2 cellular contexts compared by ENCODE assay signal in the genomic region with DNA sequence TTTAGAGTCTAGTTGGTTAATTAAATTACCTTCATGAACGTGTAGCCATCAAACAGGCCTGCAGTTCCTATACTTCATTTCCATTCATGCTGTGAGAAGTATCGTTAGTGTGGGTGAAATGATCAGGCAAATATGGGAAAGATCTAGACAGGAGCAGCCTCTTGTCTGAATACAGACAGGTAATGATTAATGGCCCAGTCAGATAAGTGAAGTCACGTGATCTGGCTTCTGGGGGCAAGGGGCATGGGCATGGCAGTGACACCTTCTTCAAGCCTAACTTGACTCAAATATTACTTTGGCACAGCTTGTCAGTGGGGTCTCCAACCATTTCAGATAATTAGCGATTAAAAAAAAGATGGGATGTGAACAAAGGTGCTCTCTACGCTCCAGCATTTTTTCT.
TF ChIP-seq lines count a peak whose summit lies in the region.

No MANE protein-coding gene starts in this region.

TF ChIP-seq in K562, 482 proteins besides CTCF, POLR2A, EP300 and RAD21:
- peak; percentile 42 for TF ChIP-seq PKNOX1 (IDR thresholded peaks at IDR 0.05)
- TF ChIP-seq, protein P1, sequence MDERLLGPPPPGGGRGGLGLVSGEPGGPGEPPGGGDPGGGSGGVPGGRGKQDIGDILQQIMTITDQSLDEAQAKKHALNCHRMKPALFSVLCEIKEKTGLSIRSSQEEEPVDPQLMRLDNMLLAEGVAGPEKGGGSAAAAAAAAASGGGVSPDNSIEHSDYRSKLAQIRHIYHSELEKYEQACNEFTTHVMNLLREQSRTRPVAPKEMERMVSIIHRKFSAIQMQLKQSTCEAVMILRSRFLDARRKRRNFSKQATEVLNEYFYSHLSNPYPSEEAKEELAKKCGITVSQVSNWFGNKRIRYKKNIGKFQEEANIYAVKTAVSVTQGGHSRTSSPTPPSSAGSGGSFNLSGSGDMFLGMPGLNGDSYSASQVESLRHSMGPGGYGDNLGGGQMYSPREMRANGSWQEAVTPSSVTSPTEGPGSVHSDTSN (CRISPR knock-in tag; IDR thresholded peaks at IDR 0.05; ENCODE audit: low read depth), result 0 out of 2 replicates have a peak, but pooled peaks have one; percentile 29
- TF ChIP-seq, protein P1 (tag; conservative IDR thresholded peaks at IDR 0.05; ENCODE audit: low read depth), result peak; percentile 57; the same call in 1 of the 2 replicates
- no peak for TF ChIP-seq BDP1 (IDR thresholded peaks at IDR 0.05; ENCODE audit: insufficient read depth, insufficient read length)
- peak; percentile 56 for TF ChIP-seq RAD51 (IDR thresholded peaks at IDR 0.05; ENCODE audit: borderline replicate concordance, low read depth)
- peak; percentile 62 for TF ChIP-seq MEIS2 (IDR thresholded peaks at IDR 0.05; ENCODE audit: partially characterized antibody)
- TF ChIP-seq TEAD1 (CRISPR knock-in tag; IDR thresholded peaks at IDR 0.05), result no peak
- peak; percentile 85 for TF ChIP-seq TFE3 (CRISPR knock-in tag; IDR thresholded peaks at IDR 0.05)
- TF ChIP-seq FOXJ3 (CRISPR knock-in tag; IDR thresholded peaks at IDR 0.05), result no peak

TF ChIP-seq in HepG2, 621 proteins besides CTCF, POLR2A, EP300 and RAD21:
- TF ChIP-seq, protein P2, sequence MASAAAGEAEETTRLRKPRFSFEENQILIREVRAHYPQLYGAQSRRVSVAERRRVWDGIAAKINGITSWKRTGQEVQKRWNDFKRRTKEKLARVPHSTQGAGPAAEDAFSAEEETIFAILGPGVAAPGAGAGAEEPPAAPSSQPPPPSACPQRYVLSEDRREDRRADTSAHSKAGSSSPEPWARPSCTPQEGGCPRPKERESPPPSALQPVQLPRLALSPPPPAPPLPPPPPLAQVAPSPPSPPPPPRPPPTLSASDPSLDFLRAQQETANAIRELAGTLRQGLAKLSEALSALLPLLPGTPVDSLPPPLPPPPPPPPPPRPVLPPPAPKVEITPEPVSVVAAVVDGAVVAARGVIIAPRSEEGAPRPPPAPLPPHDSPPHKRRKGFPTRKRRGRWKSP (CRISPR knock-in tag; IDR thresholded peaks at IDR 0.05), result no peak
- TF ChIP-seq ETS1 (CRISPR knock-in tag; IDR thresholded peaks at IDR 0.05), result no peak
- TF ChIP-seq RAD51 (IDR thresholded peaks at IDR 0.05; ENCODE audit: borderline replicate concordance), result peak; percentile 79
- TF ChIP-seq HOXA5 (CRISPR knock-in tag; IDR thresholded peaks at IDR 0.05), result peak; percentile 66; the same call in 1 of the 2 replicates
- TF ChIP-seq ZNF234 (CRISPR knock-in tag; conservative IDR thresholded peaks at IDR 0.05), result no peak
- no peak for TF ChIP-seq ZFP36 (IDR thresholded peaks at IDR 0.05; ENCODE audit: borderline replicate concordance, low read depth, low read length, partially characterized antibody)
- peak; percentile 69 for TF ChIP-seq USF2 (IDR thresholded peaks at IDR 0.05; ENCODE audit: low read depth, low read length)
- no peak; the same call in 1 of the 2 replicates for TF ChIP-seq USF2 (CRISPR knock-in tag; IDR thresholded peaks at IDR 0.05; ENCODE audit: borderline replicate concordance)
- no peak for TF ChIP-seq SMAD9 (CRISPR knock-in tag; IDR thresholded peaks at IDR 0.05)
- no peak for TF ChIP-seq ZNF17 (CRISPR knock-in tag; IDR thresholded peaks at IDR 0.05)
- no peak for TF ChIP-seq GATA4 (IDR thresholded peaks at IDR 0.05; ENCODE audit: borderline replicate concordance, low read depth)
TF ChIP-seq in HepG2: peak in this region for 3.
